Comparison of ENCODE assay signal across 1 cellular context in genomic region chr1:47627016-47627415, GRCh38.
TF ChIP-seq lines count a peak whose summit lies in the region.

No MANE protein-coding gene starts in this region.

TF ChIP-seq in HCT116, 20 proteins besides CTCF, POLR2A, EP300 and RAD21 (continued from another document):
- no peak for TF ChIP-seq REST (IDR thresholded peaks at IDR 0.05; ENCODE audit: low read depth)
- TF ChIP-seq TCF7L2 (IDR thresholded peaks at IDR 0.05; ENCODE audit: borderline replicate concordance, extremely low read depth, insufficient read depth, insufficient read length) = no peak
- TF ChIP-seq ATF3 (IDR thresholded peaks at IDR 0.05) = no peak
- TF ChIP-seq EZH2 (IDR thresholded peaks at IDR 0.05) = no peak
